28 cellular contexts compared by ENCODE assay signal in the genomic region with DNA sequence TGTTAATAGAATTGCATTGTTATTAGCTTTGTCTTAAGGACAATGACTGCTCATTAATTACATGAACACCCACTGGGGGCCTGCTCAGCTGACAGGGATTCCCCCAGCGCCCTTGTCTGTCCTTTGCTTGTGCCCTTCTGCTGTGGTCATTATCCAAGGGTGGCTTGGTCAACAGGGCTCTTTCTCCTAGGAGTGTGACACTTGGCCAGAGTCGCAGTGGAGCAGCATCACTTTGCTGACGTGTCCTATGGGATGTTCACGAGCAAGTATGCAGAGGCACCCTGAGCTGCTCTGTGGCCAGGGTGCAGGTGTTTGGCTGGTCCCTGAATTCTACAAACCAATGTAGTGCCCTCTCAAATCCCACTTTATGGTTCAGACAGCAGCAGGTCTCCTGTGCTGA.
"Had no signal": no experiment of that assay in that cellular context is flagged by ENCODE, and none has a peak within 500 bp of the region (broad histone marks: within the 10 kb centered on the region; RNA-seq: fewer than 3 reads in every experiment).

No MANE protein-coding gene starts in this region.

- H3K36me3 Mint-ChIP-seq: immature natural killer cell; mesothelial cell of epicardium; naive B cell; natural killer cell; neural progenitor cell; stimulated activated memory B cell treated with anti-CD40 and anti-IgM and Interleukin-4, amounts not matched to agents 10 μg/mL and 1 μg/mL and 100 μg/mL, for 72 hours had no signal

- H3K36me3 ChIP-seq: left lung, neural progenitor cell, pancreas, right lobe of liver, tibial nerve, uterus had no signal

- H3K4me1 Mint-ChIP-seq: mesothelial cell of epicardium had no signal

- H3K27me3 ChIP-seq: neural progenitor cell, pancreas, right lobe of liver, tibial nerve, uterus had no signal

- H3K27ac Mint-ChIP-seq: mesothelial cell of epicardium; natural killer cell; nephron progenitor cell; neural progenitor cell; stimulated activated memory B cell treated with anti-CD40 and anti-IgM and Interleukin-4, amounts not matched to agents 10 μg/mL and 1 μg/mL and 100 μg/mL, for 72 hours; type B pancreatic cell had no signal

- H3K4me2 ChIP-seq: neural progenitor cell, smooth muscle cell had no signal

- DNase-seq: hypothalamus; immature natural killer cell; kidney; left colon; left lung; mesendoderm; naive B cell; natural killer cell; nephron progenitor cell; pancreas; posterior cingulate gyrus; psoas muscle; stimulated activated CD4-positive, alpha-beta T cell treated with anti-CD3 and anti-CD28 coated beads, Interleukin-1b, Interleukin-23, amount 100 ng/mL, for 48 hours; stimulated activated CD4-positive, alpha-beta T cell treated with anti-CD3 and anti-CD28 coated beads, Interleukin-2, amount 100 ng/mL, for 48 hours; stimulated activated CD4-positive, alpha-beta T cell treated with anti-CD3 and anti-CD28 coated beads, Interleukin-4, amount 100 ng/mL, for 4 hours; stimulated activated CD8-positive, alpha-beta memory T cell treated with anti-CD3 and anti-CD28 coated beads, Interleukin-4, amount 100 ng/mL, for 48 hours; stimulated activated naive CD4-positive, alpha-beta T cell treated with Interleukin-2 at 50 U/mL for 16 hours; stimulated activated naive CD8-positive, alpha-beta T cell treated with anti-CD3 and anti-CD28 coated beads, Interleukin-15, amount 100 ng/mL, for 72 hours; substantia nigra; uterus had no signal

- H3K9me3 Mint-ChIP-seq: immature natural killer cell; mesothelial cell of epicardium; natural killer cell; neural progenitor cell; stimulated activated memory B cell treated with anti-CD40 and anti-IgM and Interleukin-4, amounts not matched to agents 10 μg/mL and 1 μg/mL and 100 μg/mL, for 72 hours; stimulated activated naive CD8-positive, alpha-beta T cell treated with anti-CD3 and anti-CD28 coated beads, Interleukin-15, amount 100 ng/mL, for 72 hours had no signal

- H3K27ac ChIP-seq: left lung, neural progenitor cell, pancreas, right lobe of liver, tibial nerve, uterus had no signal

- H3K9me3 ChIP-seq: left lung, pancreas, psoas muscle, right lobe of liver, uterus had no signal

- H3K27me3 Mint-ChIP-seq: stimulated activated naive CD8-positive, alpha-beta T cell treated with anti-CD3 and anti-CD28 coated beads, Interleukin-15, amount 100 ng/mL, for 72 hours had no signal

- ATAC-seq: left colon; left lung; natural killer cell; pancreas; right lobe of liver; stimulated activated memory B cell treated with anti-CD40 and anti-IgM and Interleukin-4, amounts not matched to agents 10 μg/mL and 1 μg/mL and 100 μg/mL, for 72 hours; stimulated activated naive CD8-positive, alpha-beta T cell treated with anti-CD3 and anti-CD28 coated beads, Interleukin-15, amount 100 ng/mL, for 72 hours had no signal

- H3K4me1 ChIP-seq: pancreas, right lobe of liver, uterus had no signal

- H3K4me3 ChIP-seq: left lung, lung, neural progenitor cell, pancreas, psoas muscle, right lobe of liver, smooth muscle cell, tibial nerve, uterus had no signal

- H3K9ac ChIP-seq: neural progenitor cell had no signal

- H3K4me3 Mint-ChIP-seq: mesothelial cell of epicardium; nephron progenitor cell; neural progenitor cell; stimulated activated memory B cell treated with anti-CD40 and anti-IgM and Interleukin-4, amounts not matched to agents 10 μg/mL and 1 μg/mL and 100 μg/mL, for 72 hours; stimulated activated naive CD8-positive, alpha-beta T cell treated with anti-CD3 and anti-CD28 coated beads, Interleukin-15, amount 100 ng/mL, for 72 hours; type B pancreatic cell had no signal

- H2AFZ ChIP-seq: neural progenitor cell had no signal
